ENCODE assay signal across 23 cellular contexts in genomic region chr12:124323771-124324530, GRCh38. TPM values are rescaled to one million over a fixed set of nuclear protein-coding genes. Genes with fewer than 3 reads are reported as not detected.
DNase-seq lines count a peak whose midpoint lies in the region; ATAC-seq, FAIRE-seq and TF ChIP-seq lines count a peak whose summit lies in the region.
"Had no signal": no experiment of that assay in that cellular context is flagged by ENCODE, and none has a peak within 500 bp of the region (broad histone marks: within the 10 kb centered on the region; RNA-seq: fewer than 3 reads in every experiment).

No MANE protein-coding gene starts in this region.

- TF ChIP-seq RAD21 in K562 (CRISPR knock-in tag; conservative IDR thresholded peaks at IDR 0.05 in 1 of 2, IDR thresholded peaks at IDR 0.05 in 1 of 2): no peak

- no peak overlapping the region for H2AFZ ChIP-seq in K562 (ENCODE audit: low read depth, low read length)
- H2AFZ ChIP-seq in PC-9: no peak overlapping the region

- in situ Hi-C loops in K562 (cut with MboI): no loop called here
- in situ Hi-C loops in KBM-7 (cut with MboI; ENCODE audit: low pct_unique_long_range_greater_than_20kb, low sequenced_read_pairs): no loop called here

- H3K79me2 ChIP-seq in K562 (ENCODE audit: control insufficient read depth, insufficient read depth, low read length) (no peaks in the 10 kb centered on the region), PC-9 (ENCODE audit: low read depth) (no peaks in the 10 kb centered on the region)

- H3F3A ChIP-seq in PC-9 (ENCODE audit: insufficient read depth, low read depth): peaks cover 43% of the 10 kb centered on the region; the same call in 1 of the 2 replicates

- H3K4me3 ChIP-seq in K562 (no peak overlapping the region), iPS-20b (ENCODE audit: low read length) (0 out of 2 replicates have a peak overlapping the region, but pooled peaks have one; percentile 2), PC-9 (no peak overlapping the region), prostate gland (no peak overlapping the region)
- H3K4me3 ChIP-seq: tibial nerve had no signal

- peak overlapping the region; percentile 17 for H3K27ac Mint-ChIP-seq in activated naive CD8-positive, alpha-beta T cell
- H3K27ac Mint-ChIP-seq in activated naive CD8-positive, alpha-beta T cell treated with anti-CD3 and anti-CD28 coated beads for 36 hours: no peak overlapping the region
- H3K27ac Mint-ChIP-seq: CD4-positive, alpha-beta T cell; IgD-negative memory B cell had no signal

- ATAC-seq in K562 (no peak), GM18519 (IDR thresholded peaks at IDR 0.05; ENCODE audit: low FRiP score, unreplicated experiment) (no peak)

- 93% methylated on average over 11 of the region's 11 CpGs for WGBS in K562 (ENCODE audit: insufficient coverage, low coverage, missing lambda C conversion rate)
- WGBS in prostate gland: over 99% methylated on average over 11 of the region's 11 CpGs

- CTCF ChIA-PET in K562 (lab: Yijun Ruan, JAX; ENCODE audit: low intra/inter-chr PET ratio): no interaction called here
- CTCF ChIA-PET in PC-9 (lab: Charles Lee): no interaction called here

- peaks cover 4% of the 10 kb centered on the region for H3K9me3 Mint-ChIP-seq in activated naive CD8-positive, alpha-beta T cell (ENCODE audit: low read depth)
- H3K9me3 Mint-ChIP-seq in activated naive CD8-positive, alpha-beta T cell treated with anti-CD3 and anti-CD28 coated beads for 36 hours: peaks cover 13% of the 10 kb centered on the region

- 0 out of 5 replicates have a peak, but pooled peaks cover 0 to 3% of the 10 kb centered on the region in 2 experiments for H3K4me1 ChIP-seq in K562 (replicated peaks in 1 of 2; ENCODE audit: control insufficient read depth in 2 of 2, insufficient read depth in 2 of 2, low read length in 2 of 2)
- H3K4me1 ChIP-seq in iPS-20b (ENCODE audit: insufficient read depth, low read length): peaks cover 2% of the 10 kb centered on the region; the same call in 1 of the 2 replicates
- no peaks in the 10 kb centered on the region for H3K4me1 ChIP-seq in PC-9 (replicated peaks; ENCODE audit: insufficient read depth)
- no peaks in the 10 kb centered on the region for H3K4me1 ChIP-seq in prostate gland (replicated peaks)

- TF ChIP-seq CTCF in K562 (IDR thresholded peaks at IDR 0.05 in 2 of 3, conservative IDR thresholded peaks at IDR 0.05 in 1 of 3; ENCODE audit: insufficient read depth in 2 of 3, low read depth in 1 of 3, low read length in 3 of 3) (no peak), PC-9 (conservative IDR thresholded peaks at IDR 0.05) (no peak), prostate gland (IDR thresholded peaks at IDR 0.05) (no peak)

- H3K36me3 ChIP-seq in K562 (ENCODE audit: control insufficient read depth, insufficient read depth, low read length) (peaks cover 30% of the 10 kb centered on the region; the same call in 2 of the 3 replicates), iPS-20b (ENCODE audit: insufficient read depth, low read depth, low read length) (peaks cover 35% of the 10 kb centered on the region), PC-9 (ENCODE audit: low read depth) (peaks cover 18% of the 10 kb centered on the region), prostate gland (peaks cover 3 to 33% of the 10 kb centered on the region in 2 donors)

- no TSS peak for BruUV-seq in K562 (replicated peaks; lab: Mats Ljungman, UMichigan)
- no TSS peak for BruUV-seq in PC-9 (replicated peaks; lab: Mats Ljungman, UMichigan)

- peaks cover 12% of the 10 kb centered on the region for H3K9me3 ChIP-seq in K562 (replicated peaks; ENCODE audit: control insufficient read depth, insufficient read depth, low read depth, low read length)
- peaks cover 20% of the 10 kb centered on the region for H3K9me3 ChIP-seq in iPS-20b (ENCODE audit: insufficient read depth, low read depth, low read length)
- peaks cover 5% of the 10 kb centered on the region for H3K9me3 ChIP-seq in PC-9 (ENCODE audit: insufficient read depth, low read depth)
- no peaks in the 10 kb centered on the region for H3K9me3 ChIP-seq in prostate gland

- peaks cover 17% of the 10 kb centered on the region for H3K36me3 Mint-ChIP-seq in activated naive CD8-positive, alpha-beta T cell
- H3K36me3 Mint-ChIP-seq in activated naive CD8-positive, alpha-beta T cell treated with anti-CD3 and anti-CD28 coated beads for 36 hours: peaks cover 26% of the 10 kb centered on the region

- H3K9ac ChIP-seq in K562 (ENCODE audit: insufficient read depth in 1 of 2, low read depth in 2 of 2, low read length in 2 of 2): no peak overlapping the region
- no peak overlapping the region for H3K9ac ChIP-seq in iPS-20b (ENCODE audit: low read depth, low read length)

- no peaks in the 10 kb centered on the region for H3K9me2 ChIP-seq in PC-9 (ENCODE audit: insufficient read depth)

- no peak for TF ChIP-seq POLR2A in K562 (conservative IDR thresholded peaks at IDR 0.05)
- no peak for TF ChIP-seq POLR2A in prostate gland (IDR thresholded peaks at IDR 0.05)

- H3K27me3 Mint-ChIP-seq in activated naive CD8-positive, alpha-beta T cell: no peaks in the 10 kb centered on the region
- H3K27me3 Mint-ChIP-seq in activated naive CD8-positive, alpha-beta T cell treated with anti-CD3 and anti-CD28 coated beads for 36 hours: no peaks in the 10 kb centered on the region
- H3K27me3 Mint-ChIP-seq: CD4-positive, alpha-beta T cell; IgD-negative memory B cell had no signal

- FAIRE-seq in K562 (lab: Jason Lieb, UNC): peak; percentile 29
- FAIRE-seq: H54 had no signal

- H3K27ac ChIP-seq in K562 (ENCODE audit: extremely low read depth, low read depth, low read length): no peak overlapping the region; the same call in 2 of the 3 replicates
- no peak overlapping the region for H3K27ac ChIP-seq in iPS-20b (ENCODE audit: low read length)
- H3K27ac ChIP-seq in PC-9: no peak overlapping the region
- no peak overlapping the region for H3K27ac ChIP-seq in prostate gland
- H3K27ac ChIP-seq: tibial nerve had no signal

- H3K4me1 Mint-ChIP-seq in activated naive CD8-positive, alpha-beta T cell (ENCODE audit: low read depth): no peaks in the 10 kb centered on the region
- no peaks in the 10 kb centered on the region for H3K4me1 Mint-ChIP-seq in activated naive CD8-positive, alpha-beta T cell treated with anti-CD3 and anti-CD28 coated beads for 36 hours
- H3K4me1 Mint-ChIP-seq: IgD-negative memory B cell had no signal

- intact Hi-C loops in K562 (cut with micrococcal nuclease) (loop anchor here (10.0 kb wide), 1 partner anchor 361 kb away; no protein-coding TSS in a partner anchor), PC-9 (cut with micrococcal nuclease; ENCODE audit: unreplicated experiment) (loop anchor here (5.0 kb wide), 1 partner anchor 287 kb away; no protein-coding TSS in a partner anchor), prostate gland (cut with DNase I) (loop anchor here (5.0 kb wide), 1 partner anchor 272 kb away; no protein-coding TSS in a partner anchor)

- H3K9me1 ChIP-seq in K562 (ENCODE audit: control insufficient read depth, insufficient read depth, low read length): peaks cover 3% of the 10 kb centered on the region

- POLR2A ChIA-PET in K562 (lab: Yijun Ruan, JAX) (no interaction called here), PC-9 (lab: Charles Lee; ENCODE audit: unreplicated experiment) (no interaction called here)

- H4K20me1 ChIP-seq in K562 (replicated peaks; ENCODE audit: control insufficient read depth, insufficient read depth, low read length) (no peaks in the 10 kb centered on the region), PC-9 (ENCODE audit: insufficient read depth) (peaks cover 6% of the 10 kb centered on the region)

- H3K27me3 ChIP-seq in K562 (ENCODE audit: control insufficient read depth in 2 of 2, insufficient read depth in 2 of 2, low read length in 2 of 2): peaks cover 0 to 6% of the 10 kb centered on the region in 2 experiments; a peak in 2 of 5 replicates
- no peaks in the 10 kb centered on the region for H3K27me3 ChIP-seq in iPS-20b (ENCODE audit: insufficient read depth, low read length)
- no peaks in the 10 kb centered on the region for H3K27me3 ChIP-seq in PC-9 (ENCODE audit: insufficient read depth, low read depth)
- H3K27me3 ChIP-seq in prostate gland (replicated peaks; ENCODE audit: insufficient read depth): no peaks in the 10 kb centered on the region
- H3K27me3 ChIP-seq: tibial nerve had no signal

- no peak for DNase-seq in activated naive CD8-positive, alpha-beta T cell treated with anti-CD3 and anti-CD28 coated beads for 36 hours
- DNase-seq in K562 (ENCODE audit: extremely low read depth in 1 of 4, low spot score in 3 of 4): no peak
- no peak for DNase-seq in PC-9
- no peak for DNase-seq in KBM-7
- DNase-seq in prostate gland (ENCODE audit: low spot score): no peak
- DNase-seq: ACHN; activated CD4-positive, alpha-beta T cell treated with anti-CD3 and anti-CD28 coated beads, Interleukin-2, amount 50 U/mL, for 1 hour; activated T-cell treated with anti-CD3 and anti-CD28 coated beads for 4 hours; CD4-positive, alpha-beta T cell; DND-41; hippocampal formation; kidney glomerular epithelial cell; NCI-H1048; NCI-H2081; NCI-H510A had no signal

- H3K4me2 ChIP-seq in K562 (ENCODE audit: insufficient read depth, low read length) (no peak overlapping the region), PC-9 (no peak overlapping the region)

- H3K4me3 Mint-ChIP-seq in activated naive CD8-positive, alpha-beta T cell: no peak overlapping the region
- no peak overlapping the region for H3K4me3 Mint-ChIP-seq in activated naive CD8-positive, alpha-beta T cell treated with anti-CD3 and anti-CD28 coated beads for 36 hours
- H3K4me3 Mint-ChIP-seq: CD4-positive, alpha-beta T cell; IgD-negative memory B cell had no signal

- no peak for TF ChIP-seq EP300 in K562 (IDR thresholded peaks at IDR 0.05; ENCODE audit: low read length)

RNA-seq across cellular contexts. Expression of gene RFLNA, which starts 29.1 kb away (rescaled TPM):
- total RNA-seq in activated naive CD8-positive, alpha-beta T cell treated with anti-CD3 and anti-CD28 coated beads for 36 hours: not detected
- total RNA-seq in K562 (2011; cell fraction: chromatin; rRNA removed; ENCODE audit: low replicate concordance): not detected in 2 replicates
- total RNA-seq in K562 (2011; cell fraction: nucleolus; rRNA removed): not detected in 2 replicates
- total RNA-seq in K562 (2011; cell fraction: nucleoplasm; rRNA removed): not detected in 2 replicates
- total RNA-seq in K562 (2014; rRNA removed): not detected in 2 replicates
- not detected in 2 replicates for total RNA-seq in K562 (2014; rRNA removed; fragmentation: Illumina TruSeq; extraction: Trizol)
- total RNA-seq in K562 (2015; rRNA removed; fragmentation: Illumina TruSeq; extraction: Trizol): not detected in 2 replicates
- total RNA-seq in K562 (2021): not detected in 2 replicates
- polyA plus RNA-seq in K562 (2011; rRNA removed): not detected in 2 replicates
- not detected in 2 replicates for polyA plus RNA-seq in K562 (2011; cell fraction: cytosol; rRNA removed)
- polyA plus RNA-seq in K562 (2011; cell fraction: nucleus; rRNA removed): not detected in 2 replicates
- not detected in 2 replicates for polyA plus RNA-seq in K562 (2012)
- polyA plus RNA-seq in K562 (2014; fragmentation: Illumina TruSeq; extraction: Trizol): not detected in 2 replicates
- polyA plus RNA-seq in K562 (2014; fragmentation: Nextera tagmentation; extraction: Ambion mirVana): not detected
- not detected in 2 replicates for polyA plus RNA-seq in K562 (2014; rRNA removed)
- not detected in 2 replicates for polyA minus RNA-seq in K562 (2011; rRNA and poly(A)+ RNA removed)
- not detected in 2 replicates for polyA minus RNA-seq in K562 (2011; cell fraction: cytosol; rRNA and poly(A)+ RNA removed)
- polyA minus RNA-seq in K562 (2011; cell fraction: nucleus; rRNA and poly(A)+ RNA removed): not detected in 2 replicates
- not detected in 2 replicates for total RNA-seq in PC-9 (2021)
- 10 to 100 TPM in 1 of 2 donors, 1 to 10 TPM in 1; 5.4 to 13.7 TPM for total RNA-seq in prostate gland
- total RNA-seq: cardiac septum; CD4-positive, alpha-beta T cell; mesenteric fat pad had no signal
- polyA plus RNA-seq: IgD-negative memory B cell had no signal
